In genomic region chr4:151760713-151761661, GRCh38 we compare ENCODE assay signal across 8 cellular contexts. TPM values are rescaled to one million over a fixed set of nuclear protein-coding genes. Genes with fewer than 3 reads are reported as not detected.
DNase-seq lines count a peak whose midpoint lies in the region; ATAC-seq and TF ChIP-seq lines count a peak whose summit lies in the region.

Gene GATB, minus strand, starts transcription at chr4:151761007. Its CDS starts 25 bp downstream, at chr4:151760982.

- H3K4me3 Mint-ChIP-seq in WTC11 (peak within 1 kb of the TSS; percentile 100), immature natural killer cell (peak within 1 kb of the TSS; percentile 89 to 99 (median 98))

- POLR2A ChIA-PET in WTC11 (lab: Charles Lee) = no interaction called here

- peak; percentile 100 for ATAC-seq in HG03196 (IDR thresholded peaks at IDR 0.05; ENCODE audit: unreplicated experiment)
- ATAC-seq in WTC11 = peak; percentile 98

- H3K36me3 Mint-ChIP-seq in WTC11 = peaks cover 2% of the 10 kb centered on the region; the same call in 1 of the 2 replicates
- H3K36me3 Mint-ChIP-seq in immature natural killer cell = peaks cover 7 to 13% (median 12%) of the 10 kb centered on the region in 3 donors

- H3K4me3 ChIP-seq in cardiac fibroblast (replicated peaks in 1 of 2; ENCODE audit: low read depth in 2 of 2, low read length in 2 of 2) = peak within 1 kb of the TSS; percentile 60 to 78

- in situ Hi-C loops in GM18951 (cut with MboI; ENCODE audit: low sequenced_read_pairs, unreplicated experiment) = no loop called here

- H3K27me3 Mint-ChIP-seq in WTC11 (ENCODE audit: low read depth) (peaks cover 5% of the 10 kb centered on the region; the same call in 1 of the 2 replicates), immature natural killer cell (ENCODE audit: low read depth in 3 of 3) (peaks cover 8 to 13% (median 8%) of the 10 kb centered on the region in 3 donors)

- H3K27ac Mint-ChIP-seq in WTC11 = peak within 1 kb of the TSS; percentile 99
- H3K27ac Mint-ChIP-seq in immature natural killer cell = peak within 1 kb of the TSS; percentile 89 to 97 (median 94)

- peak; percentile 62 for TF ChIP-seq POLR2A in GM18951 (IDR thresholded peaks at IDR 0.05; ENCODE audit: extremely low read depth, insufficient read depth, insufficient read length)

- peaks cover 12% of the 10 kb centered on the region for H3K4me1 Mint-ChIP-seq in WTC11
- H3K4me1 Mint-ChIP-seq in immature natural killer cell = peaks cover 11 to 19% of the 10 kb centered on the region in 2 donors

- CTCF ChIA-PET in WTC11 (lab: Charles Lee) = interaction anchor here (0.9 kb wide), 1 partner anchor 285 kb away, joined by 3 read pairs; no protein-coding TSS in a partner anchor

- DNase-seq in AG09319 (ENCODE audit: extremely low read depth, low read depth) (peak; percentile 80), NCI-H226 (peak; percentile 95), WTC11 (ENCODE audit: low spot score) (peak; percentile 97), cardiac fibroblast (ENCODE audit: low read depth in 2 of 2) (peak; percentile 97), immature natural killer cell (peak; percentile 87 to 88 (median 87)), smooth muscle cell of the brain vasculature (ENCODE audit: low read depth, low spot score) (peak; percentile 97)

- H3K9me3 Mint-ChIP-seq in WTC11 (peaks cover 8% of the 10 kb centered on the region), immature natural killer cell (no peaks in the 10 kb centered on the region)

- peak; percentile 51 for TF ChIP-seq CTCF in AG09319 (IDR thresholded peaks at IDR 0.05; ENCODE audit: low read depth, low read length)
- TF ChIP-seq CTCF in WTC11 (IDR thresholded peaks at IDR 0.05) = no peak
- TF ChIP-seq CTCF in cardiac fibroblast (IDR thresholded peaks at IDR 0.05; ENCODE audit: low read depth, low read length) = peak; percentile 48

TF ChIP-seq in WTC11, 78 proteins besides CTCF, POLR2A, EP300 and RAD21:
- TF ChIP-seq SP1 (CRISPR knock-in tag; conservative IDR thresholded peaks at IDR 0.05) (peak; percentile 52), NFE2L1 (CRISPR knock-in tag; IDR thresholded peaks at IDR 0.05) (no peak), CBFB (CRISPR knock-in tag; IDR thresholded peaks at IDR 0.05; ENCODE audit: low read depth) (0 out of 2 replicates have a peak, but pooled peaks have one; percentile 52), FOXK1 (CRISPR knock-in tag; IDR thresholded peaks at IDR 0.05) (peak; percentile 89; the same call in 1 of the 2 replicates), USF1 (CRISPR knock-in tag; IDR thresholded peaks at IDR 0.05) (peak; percentile 99), ZNF416 (CRISPR knock-in tag; IDR thresholded peaks at IDR 0.05) (peak; percentile 52; the same call in 1 of the 2 replicates), AFF4 (CRISPR knock-in tag; IDR thresholded peaks at IDR 0.05; ENCODE audit: borderline replicate concordance) (0 out of 2 replicates have a peak, but pooled peaks have one; percentile 49), USF2 (CRISPR knock-in tag; IDR thresholded peaks at IDR 0.05) (peak; percentile 98), HMGA2 (CRISPR knock-in tag; IDR thresholded peaks at IDR 0.05) (no peak), ATF6 (CRISPR knock-in tag; IDR thresholded peaks at IDR 0.05) (no peak), GABPB1 (CRISPR knock-in tag; IDR thresholded peaks at IDR 0.05) (peak; percentile 64; the same call in 1 of the 2 replicates), ZNF512 (CRISPR knock-in tag; IDR thresholded peaks at IDR 0.05; ENCODE audit: borderline replicate concordance) (no peak), ETV6 (CRISPR knock-in tag; IDR thresholded peaks at IDR 0.05) (0 out of 2 replicates have a peak, but pooled peaks have one; percentile 29)

RNA-seq across cellular contexts. Expression of gene GATB, which starts in this region (rescaled TPM):
- total RNA-seq in WTC11 (2021) = 16.2 to 22.7 TPM (median 20.8 TPM) in 3 replicates
- 10 to 100 TPM in 2 of 3 donors, 1 to 10 TPM in 1; 7.2 to 16.2 (median 11.5) TPM for polyA plus RNA-seq in immature natural killer cell

Comparison
In these comparisons a context has a peak if more than half of its experiments do, and no peak if none do; other contexts are left out.
1. Peak in every context shown above with its lines: DNase-seq, ATAC-seq and H3K4me3 ChIP-seq.